Comparison of ENCODE assay signal across 14 cellular contexts in genomic region chr1:206107168-206107544, GRCh38. TPM values are rescaled to one million over a fixed set of nuclear protein-coding genes. Genes with fewer than 3 reads are reported as not detected.
A peak's percentile ranks its signal among the peaks of the same experiment; 100 is the strongest.
DNase-seq lines count a peak whose midpoint lies in the region; ATAC-seq and TF ChIP-seq lines count a peak whose summit lies in the region.
"Had no signal": no experiment of that assay in that cellular context is flagged by ENCODE, and none has a peak within 500 bp of the region (broad histone marks: within the 10 kb centered on the region; RNA-seq: fewer than 3 reads in every experiment).

No MANE protein-coding gene starts in this region.

- CTCF ChIA-PET in activated CD8-positive, alpha-beta memory T cell treated with anti-CD3 and anti-CD28 coated beads, Interleukin-2, amount 10 ng/mL, durations not matched to agents 7 days and 5 days (lab: Charles Lee) = interaction anchor here (1.0 to 11.6 kb wide), 17 partner anchors 10 to 448 kb away, joined by 3 to 129 read pairs (median 4); partner anchors contain the start of gene CTSE

- H3K4me3 ChIP-seq in GM12864 (ENCODE audit: low read depth, low read length) (no peak overlapping the region), coronary artery (no peak overlapping the region), aorta (ENCODE audit: low read length in 2 of 2) (no peak overlapping the region)
- H3K4me3 ChIP-seq: BLaER1 treated with 17β-estradiol and CSF1 and Interleukin-3, amounts not matched to agents 10 nM and 100 nM; GM23338 had no signal

- H3K4me3 Mint-ChIP-seq in activated CD8-positive, alpha-beta memory T cell treated with anti-CD3 and anti-CD28 coated beads, Interleukin-2, amount 10 ng/mL, durations not matched to agents 7 days and 5 days = no peak overlapping the region
- H3K4me3 Mint-ChIP-seq in activated naive CD8-positive, alpha-beta T cell treated with anti-CD3 and anti-CD28 coated beads, Interleukin-2, amount 50 U/mL, for 24 hours = no peak overlapping the region
- H3K4me3 Mint-ChIP-seq: CD4-positive, CD25-positive, alpha-beta regulatory T cell; GM23338 had no signal

- no peaks in the 10 kb centered on the region for H3K36me3 Mint-ChIP-seq in activated CD8-positive, alpha-beta memory T cell treated with anti-CD3 and anti-CD28 coated beads, Interleukin-2, amount 10 ng/mL, durations not matched to agents 7 days and 5 days
- no peaks in the 10 kb centered on the region for H3K36me3 Mint-ChIP-seq in activated naive CD8-positive, alpha-beta T cell treated with anti-CD3 and anti-CD28 coated beads, Interleukin-2, amount 50 U/mL, for 24 hours (ENCODE audit: low read depth)
- H3K36me3 Mint-ChIP-seq: CD4-positive, CD25-positive, alpha-beta regulatory T cell had no signal

- intact Hi-C loops in aorta (cut with DNase I) = loop anchor here (2.0 to 5.0 kb wide), 5 partner anchors 74 to 315 kb away; partner anchors contain the start of gene RAB7B (in 1 of the 2)

- no peak for ATAC-seq in activated CD8-positive, alpha-beta memory T cell treated with anti-CD3 and anti-CD28 coated beads, Interleukin-2, amount 10 ng/mL, durations not matched to agents 7 days and 5 days
- peak; percentile 20 for ATAC-seq in aorta (ENCODE audit: low FRiP score)
- ATAC-seq in activated naive CD8-positive, alpha-beta T cell treated with anti-CD3 and anti-CD28 coated beads, Interleukin-2, amount 50 U/mL, for 24 hours = no peak

- TF ChIP-seq CTCF in GM12864 (IDR thresholded peaks at IDR 0.05; ENCODE audit: low read depth, low read length, missing control alignments) = peak; percentile 1
- TF ChIP-seq CTCF in coronary artery (IDR thresholded peaks at IDR 0.05) = no peak

- no peaks in the 10 kb centered on the region for H3K4me1 ChIP-seq in aorta (ENCODE audit: control insufficient read depth in 1 of 2, insufficient read depth in 2 of 2, low read length in 2 of 2)

- no peaks in the 10 kb centered on the region for H3K36me3 ChIP-seq in aorta (ENCODE audit: control insufficient read depth in 1 of 2, insufficient read depth in 2 of 2, low read length in 1 of 2)
- H3K36me3 ChIP-seq: BLaER1 treated with 17β-estradiol and CSF1 and Interleukin-3, amounts not matched to agents 10 nM and 100 nM had no signal

- no peaks in the 10 kb centered on the region for H3K9me3 ChIP-seq in aorta (ENCODE audit: control insufficient read depth, low read length)
- H3K9me3 ChIP-seq: BLaER1 treated with 17β-estradiol and CSF1 and Interleukin-3, amounts not matched to agents 10 nM and 100 nM had no signal

- no peaks in the 10 kb centered on the region for H3K27me3 ChIP-seq in aorta (ENCODE audit: control insufficient read depth in 1 of 2, insufficient read depth in 2 of 2, low read length in 1 of 2)

- 68 to 70% methylated on average over 7 of the region's 7 CpGs for WGBS in aorta, 2 donors

- H3K27ac Mint-ChIP-seq in activated CD8-positive, alpha-beta memory T cell treated with anti-CD3 and anti-CD28 coated beads, Interleukin-2, amount 10 ng/mL, durations not matched to agents 7 days and 5 days = no peak overlapping the region
- H3K27ac Mint-ChIP-seq in activated naive CD8-positive, alpha-beta T cell treated with anti-CD3 and anti-CD28 coated beads, Interleukin-2, amount 50 U/mL, for 24 hours = no peak overlapping the region
- H3K27ac Mint-ChIP-seq: CD4-positive, CD25-positive, alpha-beta regulatory T cell; GM23338 had no signal

- peaks cover 11% of the 10 kb centered on the region for H3K27me3 Mint-ChIP-seq in activated CD8-positive, alpha-beta memory T cell treated with anti-CD3 and anti-CD28 coated beads, Interleukin-2, amount 10 ng/mL, durations not matched to agents 7 days and 5 days
- H3K27me3 Mint-ChIP-seq in activated naive CD8-positive, alpha-beta T cell treated with anti-CD3 and anti-CD28 coated beads, Interleukin-2, amount 50 U/mL, for 24 hours = no peaks in the 10 kb centered on the region

- H3K4me1 Mint-ChIP-seq in activated CD8-positive, alpha-beta memory T cell treated with anti-CD3 and anti-CD28 coated beads, Interleukin-2, amount 10 ng/mL, durations not matched to agents 7 days and 5 days = no peaks in the 10 kb centered on the region
- H3K4me1 Mint-ChIP-seq in activated naive CD8-positive, alpha-beta T cell treated with anti-CD3 and anti-CD28 coated beads, Interleukin-2, amount 50 U/mL, for 24 hours = peaks cover 2% of the 10 kb centered on the region
- H3K4me1 Mint-ChIP-seq: GM23338 had no signal

- no peaks in the 10 kb centered on the region for H3K9me3 Mint-ChIP-seq in activated CD8-positive, alpha-beta memory T cell treated with anti-CD3 and anti-CD28 coated beads, Interleukin-2, amount 10 ng/mL, durations not matched to agents 7 days and 5 days (ENCODE audit: low read depth)
- H3K9me3 Mint-ChIP-seq in activated naive CD8-positive, alpha-beta T cell treated with anti-CD3 and anti-CD28 coated beads, Interleukin-2, amount 50 U/mL, for 24 hours = no peaks in the 10 kb centered on the region
- H3K9me3 Mint-ChIP-seq: CD4-positive, CD25-positive, alpha-beta regulatory T cell; GM23338 had no signal

- peak; percentile 35 for DNase-seq in activated CD8-positive, alpha-beta memory T cell treated with anti-CD3 and anti-CD28 coated beads, Interleukin-2, amount 10 ng/mL, durations not matched to agents 7 days and 5 days
- DNase-seq in activated CD8-positive, alpha-beta memory T cell treated with anti-CD3 and anti-CD28 coated beads, Interleukin-2, amount 50 U/mL, for 4 hours = no peak
- DNase-seq in GM12864 (ENCODE audit: low read depth) (no peak), coronary artery (ENCODE audit: low spot score) (peak; percentile 69), aorta (no peak), 8988T (no peak)
- no peak for DNase-seq in activated naive CD8-positive, alpha-beta T cell treated with anti-CD3 and anti-CD28 coated beads, Interleukin-2, amount 50 U/mL, for 24 hours

- H3K27ac ChIP-seq in coronary artery (no peak overlapping the region), aorta (ENCODE audit: low read depth in 1 of 2, low read length in 2 of 2) (no peak overlapping the region)

RNA-seq across cellular contexts. Expression of gene AVPR1B, which starts 10.0 kb away (rescaled TPM):
- not detected for total RNA-seq in activated CD8-positive, alpha-beta memory T cell treated with anti-CD3 and anti-CD28 coated beads, Interleukin-2, amount 10 ng/mL, durations not matched to agents 7 days and 5 days
- not detected for total RNA-seq in aorta
- polyA plus RNA-seq in aorta = not detected
- total RNA-seq: A172; CD4-positive, CD25-positive, alpha-beta regulatory T cell; G401; H7; HT1080 had no signal
- polyA plus RNA-seq: CD4-positive, CD25-positive, alpha-beta regulatory T cell had no signal

RNA-seq across cellular contexts. Expression of gene RHEX, which starts 54.2 kb away (rescaled TPM):
- total RNA-seq in activated CD8-positive, alpha-beta memory T cell treated with anti-CD3 and anti-CD28 coated beads, Interleukin-2, amount 10 ng/mL, durations not matched to agents 7 days and 5 days = not detected
- 1 to 10 TPM in 1 of 2 donors, under 1 TPM in 1; 0.84 to 3.3 TPM for total RNA-seq in aorta
- not detected for polyA plus RNA-seq in aorta
- total RNA-seq: A172; CD4-positive, CD25-positive, alpha-beta regulatory T cell; G401; GM23338; H7; HT1080 had no signal
- polyA plus RNA-seq: CD4-positive, CD25-positive, alpha-beta regulatory T cell; GM23338 had no signal

Comparison
In these comparisons a context has a peak if more than half of its experiments do, and no peak if none do; other contexts are left out.
1. DNase-seq: peak in activated CD8-positive, alpha-beta memory T cell treated with anti-CD3 and anti-CD28 coated beads, Interleukin-2, amount 10 ng/mL, durations not matched to agents 7 days and 5 days (single experiment) and coronary artery (single experiment); none in activated CD8-positive, alpha-beta memory T cell treated with anti-CD3 and anti-CD28 coated beads, Interleukin-2, amount 50 U/mL, for 4 hours (single experiment), GM12864 (single experiment), aorta (0 of 2), 8988T (single experiment) and activated naive CD8-positive, alpha-beta T cell treated with anti-CD3 and anti-CD28 coated beads, Interleukin-2, amount 50 U/mL, for 24 hours (single experiment).